8 cellular contexts compared by ENCODE assay signal in genomic region chr17:81511800-81512559, GRCh38. TPM values are rescaled to one million over a fixed set of nuclear protein-coding genes. Genes with fewer than 3 reads are reported as not detected.
DNase-seq lines count a peak whose midpoint lies in the region; ATAC-seq and TF ChIP-seq lines count a peak whose summit lies in the region.

No MANE protein-coding gene starts in this region.

- peaks cover 41% of the 10 kb centered on the region for H3K36me3 Mint-ChIP-seq in neural crest cell (ENCODE audit: low read depth)

- H3K27me3 ChIP-seq in BJ (ENCODE audit: control insufficient read depth, insufficient read depth, low read length), result no peaks in the 10 kb centered on the region

- peaks cover 31% of the 10 kb centered on the region for H3K36me3 ChIP-seq in BJ (ENCODE audit: control insufficient read depth, insufficient read depth, low read length)

- DNase-seq in BJ (ENCODE audit: low read depth) (no peak), epithelial cell of esophagus (ENCODE audit: low read depth) (no peak), neural crest cell (ENCODE audit: low read depth, low spot score) (no peak), NCI-H2081 (lab: John Stamatoyannopoulos, UW) (no peak), SIG-M5 (lab: John Stamatoyannopoulos, UW) (no peak)
- peak; percentile 36 to 48 for DNase-seq in activated CD4-positive, alpha-beta T cell treated with anti-CD3 and anti-CD28 coated beads for 4 hours

- peaks cover 54% of the 10 kb centered on the region for H3K4me1 Mint-ChIP-seq in neural crest cell

- TF ChIP-seq CTCF in BJ (IDR thresholded peaks at IDR 0.05; ENCODE audit: insufficient read depth, low read depth, low read length) (no peak), epithelial cell of esophagus (IDR thresholded peaks at IDR 0.05; ENCODE audit: insufficient read depth, low read depth, low read length, missing control alignments) (no peak), neural crest cell (conservative IDR thresholded peaks at IDR 0.05) (no peak)

- peaks cover 54% of the 10 kb centered on the region for H3K27me3 Mint-ChIP-seq in neural crest cell (ENCODE audit: low read depth)

- H3K4me3 Mint-ChIP-seq in neural crest cell, result peak overlapping the region; percentile 96

- POLR2A ChIA-PET in BJ (lab: Charles Lee), result interaction anchor here (0.6 kb wide), 1 partner anchor 49 kb away, joined by 3 read pairs; no protein-coding TSS in a partner anchor

- H3K4me3 ChIP-seq in BJ (ENCODE audit: low read depth, low read length) (peak overlapping the region; percentile 95), epithelial cell of esophagus (ENCODE audit: low read length) (peak overlapping the region; percentile 85)

- peak overlapping the region; percentile 95 for H3K27ac Mint-ChIP-seq in neural crest cell (ENCODE audit: unreplicated experiment)

- no peaks in the 10 kb centered on the region for H3K9me3 Mint-ChIP-seq in neural crest cell

- CTCF ChIA-PET in BJ (lab: Yijun Ruan, JAX), result interaction anchor here (1.2 to 2.9 kb wide), 2 partner anchors 22 to 89 kb away, joined by 3 to 10 read pairs; no protein-coding TSS in a partner anchor

- ATAC-seq in HG02678 (IDR thresholded peaks at IDR 0.05; ENCODE audit: unreplicated experiment) (peak; percentile 4), HG03565 (IDR thresholded peaks at IDR 0.05; ENCODE audit: unreplicated experiment) (no peak)

RNA-seq across cellular contexts. Expression of gene ACTG1, which starts 0.6 kb away (rescaled TPM):
- 2,988 and 3,774 TPM in 2 replicates for polyA plus RNA-seq in BJ (2011; rRNA removed)
- polyA minus RNA-seq in BJ (2011; rRNA and poly(A)+ RNA removed), result 4,016 and 6,647 TPM in 2 replicates
- total RNA-seq in neural crest cell, result 4,235 and 4,315 TPM in 2 replicates

RNA-seq across cellular contexts. Expression of gene FSCN2, which starts 16.2 kb away (rescaled TPM):
- polyA plus RNA-seq in BJ (2011; rRNA removed), result 1.1 and 1.3 TPM in 2 replicates
- 1.3 and 1.9 TPM in 2 replicates for polyA minus RNA-seq in BJ (2011; rRNA and poly(A)+ RNA removed)
- total RNA-seq in neural crest cell, result 0.43 and 0.56 TPM in 2 replicates

RNA-seq across cellular contexts. Expression of gene FAAP100, which starts 40.2 kb away (rescaled TPM):
- 7.5 and 11.2 TPM in 2 replicates for polyA plus RNA-seq in BJ (2011; rRNA removed)
- polyA minus RNA-seq in BJ (2011; rRNA and poly(A)+ RNA removed), result 9.0 and 10.3 TPM in 2 replicates
- 45.0 and 48.3 TPM in 2 replicates for total RNA-seq in neural crest cell

Comparison
In these comparisons a context has a peak if more than half of its experiments do, and no peak if none do; other contexts are left out.
1. DNase-seq: peak in activated CD4-positive, alpha-beta T cell treated with anti-CD3 and anti-CD28 coated beads for 4 hours (2 of 2); none in BJ (single experiment), epithelial cell of esophagus (single experiment), neural crest cell (single experiment), NCI-H2081 (0 of 2) and SIG-M5 (single experiment).